In genomic region chr1:2499986-2500596, GRCh38 we compare ENCODE assay signal across 11 cellular contexts. TPM values are rescaled to one million over a fixed set of nuclear protein-coding genes. Genes with fewer than 3 reads are reported as not detected.
A peak's percentile ranks its signal among the peaks of the same experiment; 100 is the strongest.
DNase-seq lines count a peak whose midpoint lies in the region; ATAC-seq and TF ChIP-seq lines count a peak whose summit lies in the region.
"Had no signal": no experiment of that assay in that cellular context is flagged by ENCODE, and none has a peak within 500 bp of the region (broad histone marks: within the 10 kb centered on the region; RNA-seq: fewer than 3 reads in every experiment).

No MANE protein-coding gene starts in this region.

- H3K4me3 Mint-ChIP-seq in activated CD4-positive, alpha-beta T cell treated with anti-CD3 and anti-CD28 coated beads, Interleukin-2, amount 10 ng/mL, durations not matched to agents 24 days and 14 days = no peak overlapping the region
- no peak overlapping the region for H3K4me3 Mint-ChIP-seq in activated T-helper 1 cell treated with anti-CD3 and anti-CD28 coated beads, Interleukin-12 subunit alpha, Interleukin-12 subunit beta, Interleukin-2, Interleukin-4 antibody, amounts not matched to agents 30 ng/mL and 10 ng/mL and 1 ng/mL, durations not matched to agents 14 hours and 24 hours and 36 hours
- peak overlapping the region; percentile 61 for H3K4me3 Mint-ChIP-seq in neural crest cell

- peaks cover 3% of the 10 kb centered on the region for H3K4me1 Mint-ChIP-seq in activated CD4-positive, alpha-beta T cell treated with anti-CD3 and anti-CD28 coated beads, Interleukin-2, amount 10 ng/mL, durations not matched to agents 24 days and 14 days
- H3K4me1 Mint-ChIP-seq in activated T-helper 1 cell treated with anti-CD3 and anti-CD28 coated beads, Interleukin-12 subunit alpha, Interleukin-12 subunit beta, Interleukin-2, Interleukin-4 antibody, amounts not matched to agents 30 ng/mL and 10 ng/mL and 1 ng/mL, durations not matched to agents 14 hours and 24 hours and 36 hours (ENCODE audit: low read depth) = peaks cover 5% of the 10 kb centered on the region
- H3K4me1 Mint-ChIP-seq in neural crest cell = no peaks in the 10 kb centered on the region

- H3K27me3 Mint-ChIP-seq in activated CD4-positive, alpha-beta T cell treated with anti-CD3 and anti-CD28 coated beads, Interleukin-2, amount 10 ng/mL, durations not matched to agents 24 days and 14 days = no peaks in the 10 kb centered on the region
- H3K27me3 Mint-ChIP-seq in activated T-helper 1 cell treated with anti-CD3 and anti-CD28 coated beads, Interleukin-12 subunit alpha, Interleukin-12 subunit beta, Interleukin-2, Interleukin-4 antibody, amounts not matched to agents 30 ng/mL and 10 ng/mL and 1 ng/mL, durations not matched to agents 14 hours and 24 hours and 36 hours (ENCODE audit: insufficient read depth) = no peaks in the 10 kb centered on the region
- no peaks in the 10 kb centered on the region for H3K27me3 Mint-ChIP-seq in neural crest cell (ENCODE audit: low read depth)

- peak overlapping the region; percentile 70 for H3K27ac Mint-ChIP-seq in activated CD4-positive, alpha-beta T cell treated with anti-CD3 and anti-CD28 coated beads, Interleukin-2, amount 10 ng/mL, durations not matched to agents 24 days and 14 days
- peak overlapping the region; percentile 42 for H3K27ac Mint-ChIP-seq in activated T-helper 1 cell treated with anti-CD3 and anti-CD28 coated beads, Interleukin-12 subunit alpha, Interleukin-12 subunit beta, Interleukin-2, Interleukin-4 antibody, amounts not matched to agents 30 ng/mL and 10 ng/mL and 1 ng/mL, durations not matched to agents 14 hours and 24 hours and 36 hours
- no peak overlapping the region for H3K27ac Mint-ChIP-seq in neural crest cell (ENCODE audit: unreplicated experiment)

- no peaks in the 10 kb centered on the region for H3K9me3 Mint-ChIP-seq in activated CD4-positive, alpha-beta T cell treated with anti-CD3 and anti-CD28 coated beads, Interleukin-2, amount 10 ng/mL, durations not matched to agents 24 days and 14 days
- no peaks in the 10 kb centered on the region for H3K9me3 Mint-ChIP-seq in activated T-helper 1 cell treated with anti-CD3 and anti-CD28 coated beads, Interleukin-12 subunit alpha, Interleukin-12 subunit beta, Interleukin-2, Interleukin-4 antibody, amounts not matched to agents 30 ng/mL and 10 ng/mL and 1 ng/mL, durations not matched to agents 14 hours and 24 hours and 36 hours
- no peaks in the 10 kb centered on the region for H3K9me3 Mint-ChIP-seq in neural crest cell

- intact Hi-C loops in activated CD4-positive, alpha-beta T cell treated with anti-CD3 and anti-CD28 coated beads, Interleukin-2, amount 10 ng/mL, durations not matched to agents 24 days and 14 days (cut with micrococcal nuclease) = no loop called here
- intact Hi-C loops in activated T-helper 1 cell treated with anti-CD3 and anti-CD28 coated beads, Interleukin-12 subunit alpha, Interleukin-12 subunit beta, Interleukin-2, Interleukin-4 antibody, amounts not matched to agents 30 ng/mL and 10 ng/mL and 1 ng/mL, durations not matched to agents 14 hours and 24 hours and 36 hours (cut with micrococcal nuclease) = no loop called here

- no peak for TF ChIP-seq CTCF in neural crest cell (conservative IDR thresholded peaks at IDR 0.05)

- ATAC-seq in HG03039 (IDR thresholded peaks at IDR 0.05; ENCODE audit: unreplicated experiment) (no peak), HG02973 (IDR thresholded peaks at IDR 0.05; ENCODE audit: unreplicated experiment) (no peak)

- no peaks in the 10 kb centered on the region for H3K36me3 Mint-ChIP-seq in activated CD4-positive, alpha-beta T cell treated with anti-CD3 and anti-CD28 coated beads, Interleukin-2, amount 10 ng/mL, durations not matched to agents 24 days and 14 days (ENCODE audit: low read depth)
- no peaks in the 10 kb centered on the region for H3K36me3 Mint-ChIP-seq in activated T-helper 1 cell treated with anti-CD3 and anti-CD28 coated beads, Interleukin-12 subunit alpha, Interleukin-12 subunit beta, Interleukin-2, Interleukin-4 antibody, amounts not matched to agents 30 ng/mL and 10 ng/mL and 1 ng/mL, durations not matched to agents 14 hours and 24 hours and 36 hours (ENCODE audit: low read depth)
- no peaks in the 10 kb centered on the region for H3K36me3 Mint-ChIP-seq in neural crest cell (ENCODE audit: low read depth)

- peak; percentile 72 for DNase-seq in activated CD4-positive, alpha-beta T cell treated with anti-CD3 and anti-CD28 coated beads, Interleukin-2, amount 10 ng/mL, durations not matched to agents 24 days and 14 days
- DNase-seq in activated CD4-positive, alpha-beta T cell treated with anti-CD3 and anti-CD28 coated beads, Interleukin-2, amount 50 U/mL, for 1 hour = no peak
- peak; percentile 43 for DNase-seq in NCI-H2171 (lab: John Stamatoyannopoulos, UW)
- DNase-seq in activated T-helper 1 cell treated with anti-CD3 and anti-CD28 coated beads, Interleukin-12 subunit alpha, Interleukin-12 subunit beta, Interleukin-2, Interleukin-4 antibody, amounts not matched to agents 30 ng/mL and 10 ng/mL and 1 ng/mL, durations not matched to agents 14 hours and 24 hours and 36 hours (ENCODE audit: low spot score) = no peak
- DNase-seq in neural crest cell (ENCODE audit: low read depth, low spot score) = no peak
- DNase-seq in mucosa of gallbladder (ENCODE audit: low spot score) = no peak
- DNase-seq: NCI-H187 treated with DMSO at 0.1 percent for 48 hours; NK-92 treated with Interleukin-12 subunit alpha and Interleukin-12 subunit beta, amount 100 ng/mL, for 24 hours; stimulated activated CD4-positive, alpha-beta T cell treated with anti-CD3 and anti-CD28 coated beads, Interleukin-12 subunit alpha, Interleukin-12 subunit beta, amount 100 ng/mL, for 4 hours had no signal

RNA-seq across cellular contexts. Expression of gene PLCH2, which starts 24.0 kb away (rescaled TPM):
- total RNA-seq in activated CD4-positive, alpha-beta T cell treated with anti-CD3 and anti-CD28 coated beads, Interleukin-2, amount 10 ng/mL, durations not matched to agents 24 days and 14 days = 2.2 and 2.8 TPM in 2 replicates
- 2.5 and 2.9 TPM in 2 replicates for total RNA-seq in activated T-helper 1 cell treated with anti-CD3 and anti-CD28 coated beads, Interleukin-12 subunit alpha, Interleukin-12 subunit beta, Interleukin-2, Interleukin-4 antibody, amounts not matched to agents 30 ng/mL and 10 ng/mL and 1 ng/mL, durations not matched to agents 14 hours and 24 hours and 36 hours
- total RNA-seq in neural crest cell = 0.37 and 0.59 TPM in 2 replicates
- 8.1 TPM for total RNA-seq in mucosa of gallbladder

RNA-seq across cellular contexts. Expression of gene PANK4, which starts 26.3 kb away (rescaled TPM):
- total RNA-seq in activated CD4-positive, alpha-beta T cell treated with anti-CD3 and anti-CD28 coated beads, Interleukin-2, amount 10 ng/mL, durations not matched to agents 24 days and 14 days = 55.2 and 56.7 TPM in 2 replicates
- 65.6 and 67.6 TPM in 2 replicates for total RNA-seq in activated T-helper 1 cell treated with anti-CD3 and anti-CD28 coated beads, Interleukin-12 subunit alpha, Interleukin-12 subunit beta, Interleukin-2, Interleukin-4 antibody, amounts not matched to agents 30 ng/mL and 10 ng/mL and 1 ng/mL, durations not matched to agents 14 hours and 24 hours and 36 hours
- total RNA-seq in neural crest cell (62.5 and 65.5 TPM in 2 replicates), mucosa of gallbladder (39.9 TPM)

RNA-seq across cellular contexts. Expression of gene HES5, which starts 30.0 kb away (rescaled TPM):
- total RNA-seq in activated CD4-positive, alpha-beta T cell treated with anti-CD3 and anti-CD28 coated beads, Interleukin-2, amount 10 ng/mL, durations not matched to agents 24 days and 14 days = not detected in 2 replicates
- total RNA-seq in activated T-helper 1 cell treated with anti-CD3 and anti-CD28 coated beads, Interleukin-12 subunit alpha, Interleukin-12 subunit beta, Interleukin-2, Interleukin-4 antibody, amounts not matched to agents 30 ng/mL and 10 ng/mL and 1 ng/mL, durations not matched to agents 14 hours and 24 hours and 36 hours = not detected in 2 replicates
- 90.9 and 92.2 TPM in 2 replicates for total RNA-seq in neural crest cell
- total RNA-seq in mucosa of gallbladder = 0.20 TPM

RNA-seq across cellular contexts. Expression of gene TNFRSF14, which starts 56.1 kb away (rescaled TPM):
- total RNA-seq in activated CD4-positive, alpha-beta T cell treated with anti-CD3 and anti-CD28 coated beads, Interleukin-2, amount 10 ng/mL, durations not matched to agents 24 days and 14 days = 207 and 209 TPM in 2 replicates
- 207 and 215 TPM in 2 replicates for total RNA-seq in activated T-helper 1 cell treated with anti-CD3 and anti-CD28 coated beads, Interleukin-12 subunit alpha, Interleukin-12 subunit beta, Interleukin-2, Interleukin-4 antibody, amounts not matched to agents 30 ng/mL and 10 ng/mL and 1 ng/mL, durations not matched to agents 14 hours and 24 hours and 36 hours
- total RNA-seq in neural crest cell = 0.61 TPM in 2 replicates
- total RNA-seq in mucosa of gallbladder = 231 TPM

Comparison
In these comparisons a context has a peak if more than half of its experiments do, and no peak if none do; other contexts are left out.
1. DNase-seq: peak in activated CD4-positive, alpha-beta T cell treated with anti-CD3 and anti-CD28 coated beads, Interleukin-2, amount 10 ng/mL, durations not matched to agents 24 days and 14 days (single experiment) and NCI-H2171 (single experiment); none in activated CD4-positive, alpha-beta T cell treated with anti-CD3 and anti-CD28 coated beads, Interleukin-2, amount 50 U/mL, for 1 hour (single experiment), activated T-helper 1 cell treated with anti-CD3 and anti-CD28 coated beads, Interleukin-12 subunit alpha, Interleukin-12 subunit beta, Interleukin-2, Interleukin-4 antibody, amounts not matched to agents 30 ng/mL and 10 ng/mL and 1 ng/mL, durations not matched to agents 14 hours and 24 hours and 36 hours (single experiment), neural crest cell (single experiment) and mucosa of gallbladder (single experiment).
2. RNA of gene HES5, which starts 30.0 kb away (total RNA-seq): 90.9 to 92.2 TPM in neural crest cell; 0.20 TPM in mucosa of gallbladder (single experiment), not detected in activated T-helper 1 cell treated with anti-CD3 and anti-CD28 coated beads, Interleukin-12 subunit alpha, Interleukin-12 subunit beta, Interleukin-2, Interleukin-4 antibody, amounts not matched to agents 30 ng/mL and 10 ng/mL and 1 ng/mL, durations not matched to agents 14 hours and 24 hours and 36 hours and not detected in activated CD4-positive, alpha-beta T cell treated with anti-CD3 and anti-CD28 coated beads, Interleukin-2, amount 10 ng/mL, durations not matched to agents 24 days and 14 days; every median in the first group is over 10 times any median in the second.